9 cellular contexts compared by ENCODE assay signal in the genomic region with DNA sequence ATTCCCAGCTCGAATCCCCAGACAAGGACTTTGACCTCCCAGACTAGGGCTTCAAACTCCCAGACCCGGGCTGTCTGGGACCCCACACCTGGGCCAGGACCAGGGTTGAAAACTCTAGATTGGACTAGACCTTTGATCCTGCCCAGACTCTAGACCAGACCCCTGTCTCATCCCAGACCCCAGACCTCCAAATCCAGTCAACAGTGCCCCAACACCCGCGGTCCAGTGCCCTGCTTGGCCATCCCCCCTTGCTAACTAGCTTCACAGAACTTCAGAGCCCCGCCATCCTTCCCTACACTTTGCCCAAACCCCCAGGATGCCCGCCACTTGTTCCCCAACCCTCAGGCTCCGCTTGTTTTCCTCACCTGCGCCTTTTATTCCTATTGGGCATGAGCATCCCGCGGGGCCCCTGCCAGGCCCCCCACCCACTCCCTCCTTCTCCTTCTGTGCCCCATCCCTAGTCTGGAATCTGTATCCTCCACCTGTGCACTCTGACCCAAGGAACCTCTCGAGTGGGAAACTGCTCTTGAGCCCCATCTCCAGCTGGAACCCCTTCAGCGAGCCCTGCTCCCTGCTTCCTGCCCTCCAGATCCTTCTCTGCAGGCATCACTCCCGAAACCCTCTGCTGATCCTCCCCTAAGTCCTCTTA. TPM values are rescaled to one million over a fixed set of nuclear protein-coding genes. Genes with fewer than 3 reads are reported as not detected.
DNase-seq lines count a peak whose midpoint lies in the region; ATAC-seq and TF ChIP-seq lines count a peak whose summit lies in the region.
"Had no signal": no experiment of that assay in that cellular context is flagged by ENCODE, and none has a peak within 500 bp of the region (broad histone marks: within the 10 kb centered on the region; RNA-seq: fewer than 3 reads in every experiment).

No MANE protein-coding gene starts in this region.

- in situ Hi-C loops in GM13976 (cut with MboI; ENCODE audit: low sequenced_read_pairs, unreplicated experiment), result no loop called here

- WGBS in gastroesophageal sphincter (ENCODE audit: low coverage in 1 of 2), 2 donors, result 0% methylated on average over 10 to 12 of the region's 13 CpGs

- peak overlapping the region; percentile 98 for H3K4me2 ChIP-seq in skeletal muscle satellite cell (ENCODE audit: low read length)

- TF ChIP-seq CTCF in WI38 (IDR thresholded peaks at IDR 0.05; ENCODE audit: low read depth, low read length) (no peak), gastroesophageal sphincter (IDR thresholded peaks at IDR 0.05) (no peak), GM13976 (IDR thresholded peaks at IDR 0.05; ENCODE audit: borderline replicate concordance, control extremely low read depth, extremely low read depth, insufficient read depth, missing control alignments) (no peak)

- DNase-seq in H7, result no peak
- DNase-seq in HuH-7 (ENCODE audit: low spot score), result no peak
- no peak for DNase-seq in SKM-1 treated with dmso at 0.1 percent for 144 hours (lab: John Stamatoyannopoulos, UW; ENCODE audit: unreplicated experiment)
- no peak for DNase-seq in GM13976 (ENCODE audit: low spot score)
- no peak for DNase-seq in activated effector memory CD4-positive, alpha-beta T cell treated with anti-CD3 and anti-CD28 coated beads, Interleukin-2, amount 50 U/mL, for 16 hours

- no peaks in the 10 kb centered on the region for H3K9me3 ChIP-seq in gastroesophageal sphincter
- H3K9me3 ChIP-seq in skeletal muscle satellite cell (replicated peaks; ENCODE audit: low read length), result no peaks in the 10 kb centered on the region

- peak overlapping the region; percentile 92 for H3K9ac ChIP-seq in skeletal muscle satellite cell (ENCODE audit: low read depth, low read length)

- H3K27me3 ChIP-seq in H7 (ENCODE audit: control insufficient read depth, insufficient read depth, low read length), result no peaks in the 10 kb centered on the region
- H3K27me3 ChIP-seq in gastroesophageal sphincter, result no peaks in the 10 kb centered on the region
- no peaks in the 10 kb centered on the region for H3K27me3 ChIP-seq in skeletal muscle satellite cell (ENCODE audit: control insufficient read depth, insufficient read depth, low read length)

- no peak for TF ChIP-seq POLR2A in gastroesophageal sphincter (IDR thresholded peaks at IDR 0.05)

- ATAC-seq in gastroesophageal sphincter, result no peak

- peak overlapping the region; percentile 83 to 100 (median 97) for H3K27ac ChIP-seq in gastroesophageal sphincter

- H3K4me1 ChIP-seq in gastroesophageal sphincter (peaks cover 0 to 54% (median 44%) of the 10 kb centered on the region in 3 donors), skeletal muscle satellite cell (ENCODE audit: control insufficient read depth, insufficient read depth, low read length) (peaks cover 23% of the 10 kb centered on the region)

- peak overlapping the region; percentile 52 for H3K4me3 ChIP-seq in H7 (ENCODE audit: insufficient read depth, low read depth, low read length)
- peak overlapping the region; percentile 98 for H3K4me3 ChIP-seq in WI38 (ENCODE audit: low read depth, low read length)
- peak overlapping the region; percentile 67 to 94 for H3K4me3 ChIP-seq in gastroesophageal sphincter
- peak overlapping the region; percentile 82 for H3K4me3 ChIP-seq in skeletal muscle satellite cell (ENCODE audit: low read length)

- H3K36me3 ChIP-seq in H7 (replicated peaks; ENCODE audit: control insufficient read depth, insufficient read depth, low read length) (no peaks in the 10 kb centered on the region; the same call in 1 of the 2 replicates), gastroesophageal sphincter (peaks cover 0 to 6% of the 10 kb centered on the region in 2 donors), skeletal muscle satellite cell (ENCODE audit: insufficient read depth, low read length) (peaks cover 12% of the 10 kb centered on the region)

- no peak for TF ChIP-seq EP300 in gastroesophageal sphincter (IDR thresholded peaks at IDR 0.05)

RNA-seq across cellular contexts. Expression of gene GNAI2, which starts 0.6 kb away (rescaled TPM):
- total RNA-seq in H7 (2014; rRNA removed; shearing (Covaris generic)), result 204 and 246 TPM in 2 replicates
- 100 to 1,000 TPM; 172 to 262 (median 222) TPM for total RNA-seq in gastroesophageal sphincter
- 223 and 229 TPM in 2 replicates for total RNA-seq in skeletal muscle satellite cell (2012; rRNA removed)

RNA-seq across cellular contexts. Expression of gene SLC38A3, which starts 31.5 kb away (rescaled TPM):
- total RNA-seq in H7 (2014; rRNA removed; shearing (Covaris generic)), result 0.21 and 0.22 TPM in 2 replicates
- under 1 TPM in 2 of 4 donors, not detected in 2; 0.35 TPM for total RNA-seq in gastroesophageal sphincter
- total RNA-seq in skeletal muscle satellite cell (2012; rRNA removed), result not detected in 2 replicates

RNA-seq across cellular contexts. Expression of gene SEMA3B, which starts 32.3 kb away (rescaled TPM):
- 2.8 and 4.4 TPM in 2 replicates for total RNA-seq in H7 (2014; rRNA removed; shearing (Covaris generic))
- total RNA-seq in gastroesophageal sphincter, result 10 to 100 TPM; 29.1 to 54.9 (median 44.2) TPM
- 0.51 and 1.5 TPM in 2 replicates for total RNA-seq in skeletal muscle satellite cell (2012; rRNA removed)

RNA-seq across cellular contexts. Expression of gene LSMEM2, which starts 42.3 kb away (rescaled TPM):
- total RNA-seq in H7 (2014; rRNA removed; shearing (Covaris generic)), result 0.07 and 1.2 TPM in 2 replicates
- not detected for total RNA-seq in gastroesophageal sphincter
- 0.87 TPM in 1 of 2 replicates, not detected in the other for total RNA-seq in skeletal muscle satellite cell (2012; rRNA removed)
- total RNA-seq: dermis microvascular lymphatic vessel endothelial cell had no signal

RNA-seq across cellular contexts. Expression of gene GNAT1, which starts 45.2 kb away (rescaled TPM):
- total RNA-seq in H7 (2014; rRNA removed; shearing (Covaris generic)), result not detected in 2 replicates
- not detected for total RNA-seq in gastroesophageal sphincter
- total RNA-seq in skeletal muscle satellite cell (2012; rRNA removed), result not detected in 2 replicates
- total RNA-seq: dermis microvascular lymphatic vessel endothelial cell had no signal
